26 cellular contexts compared by ENCODE assay signal in the genomic region with DNA sequence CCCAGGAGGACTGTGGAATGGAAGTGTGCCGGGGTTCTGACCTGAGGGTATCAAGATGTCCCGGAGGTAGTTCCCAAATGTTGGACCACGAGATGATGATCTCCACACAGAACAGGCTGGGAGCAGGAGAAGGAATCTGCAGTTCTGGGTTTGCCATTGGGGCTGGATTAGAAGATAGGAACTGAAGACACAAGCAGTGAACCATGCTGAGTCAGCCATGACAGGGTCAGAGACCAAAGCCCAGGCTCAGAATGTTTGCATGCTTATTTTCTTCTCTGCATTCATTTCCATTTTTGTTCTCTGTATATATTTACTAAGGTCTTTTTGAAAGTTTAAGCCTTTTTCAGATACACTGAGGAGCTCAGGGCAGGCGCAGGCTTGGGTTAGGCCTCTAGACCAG. TPM values are rescaled to one million over a fixed set of nuclear protein-coding genes. Genes with fewer than 3 reads are reported as not detected.
"Had no signal": no experiment of that assay in that cellular context is flagged by ENCODE, and none has a peak within 500 bp of the region (broad histone marks: within the 10 kb centered on the region; RNA-seq: fewer than 3 reads in every experiment).

No MANE protein-coding gene starts in this region.

- H3K27ac ChIP-seq: dorsolateral prefrontal cortex, gastrocnemius medialis, heart left ventricle, left ventricle myocardium inferior, neutrophil, parathyroid adenoma, spleen, testis had no signal

- H2AFZ ChIP-seq: parathyroid adenoma had no signal

- H3K27ac Mint-ChIP-seq: activated CD4-positive, alpha-beta T cell treated with anti-CD3 and anti-CD28 coated beads for 36 hours; activated CD8-positive, alpha-beta memory T cell treated with anti-CD3 and anti-CD28 coated beads, Interleukin-2, amount 10 ng/mL, durations not matched to agents 7 days and 5 days; activated naive CD8-positive, alpha-beta T cell treated with anti-CD3 and anti-CD28 coated beads, Interleukin-2, amount 10 ng/mL, durations not matched to agents 7 days and 5 days; stimulated activated memory B cell treated with anti-CD40 and anti-IgM and Interleukin-4, amounts not matched to agents 10 μg/mL and 1 μg/mL and 100 μg/mL, for 72 hours; type B pancreatic cell; WTC11 had no signal

- H3K27me3 ChIP-seq: gastrocnemius medialis, testis had no signal

- H3K9me3 ChIP-seq: gastrocnemius medialis, heart left ventricle, left ventricle myocardium inferior, neutrophil, testis had no signal

- H3K36me3 ChIP-seq: gastrocnemius medialis, heart left ventricle, left ventricle myocardium inferior, neutrophil, spleen had no signal

- FAIRE-seq: kidney, TTC549 had no signal

- H3K4me1 Mint-ChIP-seq: activated CD4-positive, alpha-beta T cell treated with anti-CD3 and anti-CD28 coated beads for 36 hours; activated CD8-positive, alpha-beta memory T cell treated with anti-CD3 and anti-CD28 coated beads, Interleukin-2, amount 10 ng/mL, durations not matched to agents 7 days and 5 days; activated naive CD8-positive, alpha-beta T cell treated with anti-CD3 and anti-CD28 coated beads, Interleukin-2, amount 10 ng/mL, durations not matched to agents 7 days and 5 days; naive B cell; stimulated activated memory B cell treated with anti-CD40 and anti-IgM and Interleukin-4, amounts not matched to agents 10 μg/mL and 1 μg/mL and 100 μg/mL, for 72 hours had no signal

- H3K9ac ChIP-seq: parathyroid adenoma had no signal

- H3K79me2 ChIP-seq: parathyroid adenoma had no signal

- H3K36me3 Mint-ChIP-seq: activated CD8-positive, alpha-beta memory T cell treated with anti-CD3 and anti-CD28 coated beads, Interleukin-2, amount 10 ng/mL, durations not matched to agents 7 days and 5 days; activated naive CD8-positive, alpha-beta T cell treated with anti-CD3 and anti-CD28 coated beads, Interleukin-2, amount 10 ng/mL, durations not matched to agents 7 days and 5 days; naive B cell; stimulated activated memory B cell treated with anti-CD40 and anti-IgM and Interleukin-4, amounts not matched to agents 10 μg/mL and 1 μg/mL and 100 μg/mL, for 72 hours had no signal

- H3K4me1 ChIP-seq: gastrocnemius medialis, heart left ventricle, left ventricle myocardium inferior, parathyroid adenoma, spleen, testis had no signal

- H3K4me3 ChIP-seq: dorsolateral prefrontal cortex, gastrocnemius medialis, heart left ventricle, left ventricle myocardium inferior, spleen, testis had no signal

- ATAC-seq: activated CD4-positive, alpha-beta T cell treated with anti-CD3 and anti-CD28 coated beads for 36 hours; activated CD8-positive, alpha-beta memory T cell treated with anti-CD3 and anti-CD28 coated beads, Interleukin-2, amount 10 ng/mL, durations not matched to agents 7 days and 5 days; gastrocnemius medialis; heart left ventricle; sciatic nerve; stimulated activated memory B cell treated with anti-CD40 and anti-IgM and Interleukin-4, amounts not matched to agents 10 μg/mL and 1 μg/mL and 100 μg/mL, for 72 hours; WTC11 had no signal

- H3K4me3 Mint-ChIP-seq: activated CD4-positive, alpha-beta T cell treated with anti-CD3 and anti-CD28 coated beads for 36 hours; activated CD8-positive, alpha-beta memory T cell treated with anti-CD3 and anti-CD28 coated beads, Interleukin-2, amount 10 ng/mL, durations not matched to agents 7 days and 5 days; activated naive CD8-positive, alpha-beta T cell treated with anti-CD3 and anti-CD28 coated beads, Interleukin-2, amount 10 ng/mL, durations not matched to agents 7 days and 5 days; naive B cell; stimulated activated memory B cell treated with anti-CD40 and anti-IgM and Interleukin-4, amounts not matched to agents 10 μg/mL and 1 μg/mL and 100 μg/mL, for 72 hours; type B pancreatic cell; WTC11 had no signal

- DNase-seq: activated CD4-positive, alpha-beta T cell treated with anti-CD3 and anti-CD28 coated beads for 36 hours; activated CD4-positive, alpha-beta T cell treated with anti-CD3 and anti-CD28 coated beads, Interleukin-2, amount 50 U/mL, for 48 hours; activated CD8-positive, alpha-beta memory T cell treated with anti-CD3 and anti-CD28 coated beads, Interleukin-2, amount 10 ng/mL, durations not matched to agents 7 days and 5 days; activated naive CD4-positive, alpha-beta T cell; activated naive CD8-positive, alpha-beta T cell treated with anti-CD3 and anti-CD28 coated beads, Interleukin-2, amount 10 ng/mL, durations not matched to agents 7 days and 5 days; amygdala; dorsolateral prefrontal cortex; gastrocnemius medialis; heart left ventricle; kidney; left ventricle myocardium inferior; mammary epithelial cell; naive B cell; spleen; stimulated activated CD4-positive, alpha-beta T cell treated with anti-CD3 and anti-CD28 coated beads, Interleukin-4, amount 100 ng/mL, for 4 hours; testis had no signal

RNA-seq across cellular contexts. Expression of gene SLC35D3, which starts 28.3 kb away (rescaled TPM):
- total RNA-seq: activated CD4-positive, alpha-beta T cell treated with anti-CD3 and anti-CD28 coated beads for 36 hours; activated CD8-positive, alpha-beta memory T cell treated with anti-CD3 and anti-CD28 coated beads, Interleukin-2, amount 10 ng/mL, durations not matched to agents 7 days and 5 days; activated naive CD8-positive, alpha-beta T cell treated with anti-CD3 and anti-CD28 coated beads, Interleukin-2, amount 10 ng/mL, durations not matched to agents 7 days and 5 days; cardiac septum; epithelial cell of proximal tubule; gastrocnemius medialis; kidney; mammary epithelial cell; sciatic nerve; spleen; T-helper 2 cell treated with Interferon-gamma antibody and Interleukin-4, amounts not matched to agents 100 ng/mL and 5 ng/mL, for 36 hours; testis had no signal
- polyA plus RNA-seq: mammary epithelial cell, spleen had no signal
